Comparison of ENCODE assay signal across 1 cellular context in genomic region chr20:44785768-44786167, GRCh38.
TF ChIP-seq lines count a peak whose summit lies in the region.

No MANE protein-coding gene starts in this region.

TF ChIP-seq in WTC11, 78 proteins besides CTCF, POLR2A, EP300 and RAD21 (continued from another document):
- TF ChIP-seq, protein P1, sequence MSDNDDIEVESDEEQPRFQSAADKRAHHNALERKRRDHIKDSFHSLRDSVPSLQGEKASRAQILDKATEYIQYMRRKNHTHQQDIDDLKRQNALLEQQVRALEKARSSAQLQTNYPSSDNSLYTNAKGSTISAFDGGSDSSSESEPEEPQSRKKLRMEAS (CRISPR knock-in tag; IDR thresholded peaks at IDR 0.05): no peak
- TF ChIP-seq ZNF317 (CRISPR knock-in tag; IDR thresholded peaks at IDR 0.05; ENCODE audit: borderline replicate concordance, low read depth): no peak
